In genomic region chr3:16923112-16923511, GRCh38 we compare ENCODE assay signal across 20 cellular contexts.
"Had no signal": no experiment of that assay in that cellular context is flagged by ENCODE, and none has a peak within 500 bp of the region (broad histone marks: within the 10 kb centered on the region; RNA-seq: fewer than 3 reads in every experiment).

No MANE protein-coding gene starts in this region.

- H3K27ac Mint-ChIP-seq: activated naive CD8-positive, alpha-beta T cell treated with anti-CD3 and anti-CD28 coated beads, Interleukin-2, amount 50 U/mL, for 24 hours; activated T-cell treated with anti-CD3 and anti-CD28 coated beads, Interleukin-2, amount 50 U/mL, for 24 hours; activated T-helper 2 cell treated with anti-CD3 and anti-CD28 coated beads, Interferon-gamma antibody, Interleukin-2, Interleukin-4, amounts not matched to agents 10 μg/mL and 5 μg/mL and 100 μg/mL, durations not matched to agents 14 hours and 24 hours and 36 hours; memory B cell; stimulated activated naive B cell treated with anti-CD40 and anti-IgM and Interleukin-4, amounts not matched to agents 10 μg/mL and 1 μg/mL and 100 μg/mL, for 72 hours; T-helper 2 cell treated with Interferon-gamma antibody and Interleukin-4, amounts not matched to agents 5 μg/mL and 100 μg/mL, for 36 hours had no signal

- H3K27me3 Mint-ChIP-seq: activated naive CD8-positive, alpha-beta T cell treated with anti-CD3 and anti-CD28 coated beads, Interleukin-2, amount 50 U/mL, for 24 hours; activated T-cell treated with anti-CD3 and anti-CD28 coated beads, Interleukin-2, amount 50 U/mL, for 24 hours; memory B cell; stimulated activated naive B cell treated with anti-CD40 and anti-IgM and Interleukin-4, amounts not matched to agents 10 μg/mL and 1 μg/mL and 100 μg/mL, for 72 hours; T-cell had no signal

- H3K27ac ChIP-seq: body of pancreas, cardiac muscle cell, foreskin keratinocyte, transverse colon, VCaP had no signal

- ATAC-seq: activated naive CD8-positive, alpha-beta T cell treated with anti-CD3 and anti-CD28 coated beads, Interleukin-2, amount 50 U/mL, for 24 hours; body of pancreas; foreskin keratinocyte; mucosa of descending colon; sciatic nerve; stimulated activated naive B cell treated with anti-CD40 and anti-IgM and Interleukin-4, amounts not matched to agents 10 μg/mL and 1 μg/mL and 100 μg/mL, for 72 hours; T-cell had no signal

- DNase-seq: activated CD4-positive, alpha-beta T cell treated with anti-CD3 and anti-CD28 coated beads, Interleukin-2, amount 50 U/mL, for 1 hour; activated CD4-positive, CD25-positive, alpha-beta regulatory T cell treated with anti-CD3 and anti-CD28 coated beads, Interleukin-2, amount 50 U/mL, for 72 hours; activated naive CD4-positive, alpha-beta T cell; activated naive CD8-positive, alpha-beta T cell treated with anti-CD3 and anti-CD28 coated beads, Interleukin-2, amount 50 U/mL, for 24 hours; activated T-cell treated with anti-CD3 and anti-CD28 coated beads, Interleukin-2, amount 50 U/mL, for 24 hours; body of pancreas; foreskin keratinocyte; mucosa of descending colon; posterior cingulate gyrus; stimulated activated CD4-positive, alpha-beta T cell treated with anti-CD3 and anti-CD28 coated beads, Interleukin-15, amount 100 ng/mL, for 24 hours; stimulated activated naive B cell treated with anti-CD40 and anti-IgM and Interleukin-4, amounts not matched to agents 10 μg/mL and 1 μg/mL and 100 μg/mL, for 72 hours; T-cell; transverse colon had no signal

- H3K9me3 ChIP-seq: body of pancreas, mucosa of descending colon, transverse colon had no signal

- H3K4me1 ChIP-seq: foreskin keratinocyte had no signal

- H3K4me3 Mint-ChIP-seq: activated naive CD8-positive, alpha-beta T cell treated with anti-CD3 and anti-CD28 coated beads, Interleukin-2, amount 50 U/mL, for 24 hours; activated T-cell treated with anti-CD3 and anti-CD28 coated beads, Interleukin-2, amount 50 U/mL, for 24 hours; memory B cell; stimulated activated naive B cell treated with anti-CD40 and anti-IgM and Interleukin-4, amounts not matched to agents 10 μg/mL and 1 μg/mL and 100 μg/mL, for 72 hours; T-cell; T-helper 2 cell treated with Interferon-gamma antibody and Interleukin-4, amounts not matched to agents 5 μg/mL and 100 μg/mL, for 36 hours had no signal

- H3K27me3 ChIP-seq: body of pancreas, cardiac muscle cell, foreskin keratinocyte, transverse colon had no signal

- H3K4me3 ChIP-seq: body of pancreas, cardiac muscle cell, mucosa of descending colon, smooth muscle cell, transverse colon had no signal

- H3K9me3 Mint-ChIP-seq: activated naive CD8-positive, alpha-beta T cell treated with anti-CD3 and anti-CD28 coated beads, Interleukin-2, amount 50 U/mL, for 24 hours had no signal

- H3K36me3 ChIP-seq: cardiac muscle cell, transverse colon had no signal

- H3K4me2 ChIP-seq: smooth muscle cell had no signal
